18 cellular contexts compared by ENCODE assay signal in the genomic region with DNA sequence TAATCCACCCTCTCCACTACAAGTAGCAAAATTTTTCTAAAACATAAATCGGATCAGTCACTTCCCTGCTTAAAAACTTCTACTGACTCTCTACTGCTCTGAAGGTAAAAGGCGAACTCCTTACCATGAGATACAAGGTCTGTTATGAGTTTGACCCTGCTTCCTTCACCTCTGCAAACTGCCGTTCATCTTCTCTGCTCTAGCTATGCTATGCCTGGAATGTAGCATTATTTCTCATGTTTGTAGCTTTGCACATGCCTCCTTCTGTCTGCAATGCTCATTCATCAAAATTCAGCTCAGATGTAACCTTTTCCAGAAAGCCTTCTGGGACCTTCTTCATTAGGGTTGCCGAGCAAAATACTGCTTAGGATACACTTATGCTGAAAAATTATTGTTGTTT.
"Had no signal": no experiment of that assay in that cellular context is flagged by ENCODE, and none has a peak within 500 bp of the region (broad histone marks: within the 10 kb centered on the region; RNA-seq: fewer than 3 reads in every experiment).

No MANE protein-coding gene starts in this region.

- H3K4me1 ChIP-seq: prostate gland had no signal

- H3K36me3 Mint-ChIP-seq: activated CD8-positive, alpha-beta memory T cell treated with anti-CD3 and anti-CD28 coated beads, Interleukin-2, amount 10 ng/mL, durations not matched to agents 7 days and 5 days; activated naive CD8-positive, alpha-beta T cell treated with anti-CD3 and anti-CD28 coated beads for 36 hours; natural killer cell treated with Interleukin-12 subunit alpha and Interleukin-12 subunit beta and Interleukin-15 and Interleukin-18, amount 100 ng/mL, for 72 hours had no signal

- H3K27ac Mint-ChIP-seq: activated CD4-positive, alpha-beta memory T cell treated with anti-CD3 and anti-CD28 coated beads, Interleukin-2, amount 10 ng/mL, durations not matched to agents 7 days and 5 days; activated CD8-positive, alpha-beta memory T cell treated with anti-CD3 and anti-CD28 coated beads, Interleukin-2, amount 10 ng/mL, durations not matched to agents 7 days and 5 days; activated naive CD8-positive, alpha-beta T cell treated with anti-CD3 and anti-CD28 coated beads for 36 hours; activated T-helper 1 cell treated with anti-CD3 and anti-CD28 coated beads, Interleukin-12 subunit alpha, Interleukin-12 subunit beta, Interleukin-2, Interleukin-4 antibody, amounts not matched to agents 30 ng/mL and 10 ng/mL and 1 ng/mL, durations not matched to agents 14 hours and 24 hours and 36 hours; stimulated activated naive CD8-positive, alpha-beta T cell treated with anti-CD3 and anti-CD28 coated beads, Interleukin-15, Interleukin-2, amounts not matched to agents 100 ng/mL and 50 ng/mL, for 24 hours had no signal

- H3K27ac ChIP-seq: epithelial cell of prostate, heart left ventricle, prostate gland, spleen, tibial nerve had no signal

- DNase-seq: activated CD4-positive, alpha-beta memory T cell treated with anti-CD3 and anti-CD28 coated beads, Interleukin-2, amount 10 ng/mL, durations not matched to agents 7 days and 5 days; activated CD4-positive, alpha-beta T cell treated with anti-CD3 and anti-CD28 coated beads for 48 hours; activated CD8-positive, alpha-beta memory T cell treated with anti-CD3 and anti-CD28 coated beads, Interleukin-2, amount 10 ng/mL, durations not matched to agents 7 days and 5 days; activated naive CD8-positive, alpha-beta T cell treated with anti-CD3 and anti-CD28 coated beads for 36 hours; activated T-cell treated with anti-CD3 and anti-CD28 coated beads for 4 hours; amygdala; heart left ventricle; left colon; mesendoderm; spleen; stimulated activated CD4-positive, alpha-beta T cell treated with anti-CD3 and anti-CD28 coated beads, Interleukin-4, amount 100 ng/mL, for 24 hours; SW 1271 had no signal

- H3K27me3 Mint-ChIP-seq: activated CD4-positive, alpha-beta memory T cell treated with anti-CD3 and anti-CD28 coated beads, Interleukin-2, amount 10 ng/mL, durations not matched to agents 7 days and 5 days; activated CD8-positive, alpha-beta memory T cell treated with anti-CD3 and anti-CD28 coated beads, Interleukin-2, amount 10 ng/mL, durations not matched to agents 7 days and 5 days; activated naive CD8-positive, alpha-beta T cell treated with anti-CD3 and anti-CD28 coated beads for 36 hours; natural killer cell treated with Interleukin-12 subunit alpha and Interleukin-12 subunit beta and Interleukin-15 and Interleukin-18, amount 100 ng/mL, for 72 hours; stimulated activated naive CD8-positive, alpha-beta T cell treated with anti-CD3 and anti-CD28 coated beads, Interleukin-15, Interleukin-2, amounts not matched to agents 100 ng/mL and 50 ng/mL, for 24 hours had no signal

- H3K9me3 ChIP-seq: heart left ventricle, prostate gland, spleen, tibial nerve had no signal

- H3K36me3 ChIP-seq: heart left ventricle, prostate gland, spleen, tibial nerve had no signal

- H3K4me3 Mint-ChIP-seq: activated CD4-positive, alpha-beta memory T cell treated with anti-CD3 and anti-CD28 coated beads, Interleukin-2, amount 10 ng/mL, durations not matched to agents 7 days and 5 days; activated CD8-positive, alpha-beta memory T cell treated with anti-CD3 and anti-CD28 coated beads, Interleukin-2, amount 10 ng/mL, durations not matched to agents 7 days and 5 days; activated naive CD8-positive, alpha-beta T cell treated with anti-CD3 and anti-CD28 coated beads for 36 hours; activated T-helper 1 cell treated with anti-CD3 and anti-CD28 coated beads, Interleukin-12 subunit alpha, Interleukin-12 subunit beta, Interleukin-2, Interleukin-4 antibody, amounts not matched to agents 30 ng/mL and 10 ng/mL and 1 ng/mL, durations not matched to agents 14 hours and 24 hours and 36 hours; natural killer cell treated with Interleukin-12 subunit alpha and Interleukin-12 subunit beta and Interleukin-15 and Interleukin-18, amount 100 ng/mL, for 72 hours; stimulated activated naive CD8-positive, alpha-beta T cell treated with anti-CD3 and anti-CD28 coated beads, Interleukin-15, Interleukin-2, amounts not matched to agents 100 ng/mL and 50 ng/mL, for 24 hours had no signal

- H3K4me3 ChIP-seq: heart left ventricle, prostate gland, spleen, tibial nerve had no signal

- H3K9me3 Mint-ChIP-seq: activated CD4-positive, alpha-beta memory T cell treated with anti-CD3 and anti-CD28 coated beads, Interleukin-2, amount 10 ng/mL, durations not matched to agents 7 days and 5 days; activated naive CD8-positive, alpha-beta T cell treated with anti-CD3 and anti-CD28 coated beads for 36 hours; activated T-helper 1 cell treated with anti-CD3 and anti-CD28 coated beads, Interleukin-12 subunit alpha, Interleukin-12 subunit beta, Interleukin-2, Interleukin-4 antibody, amounts not matched to agents 30 ng/mL and 10 ng/mL and 1 ng/mL, durations not matched to agents 14 hours and 24 hours and 36 hours; natural killer cell treated with Interleukin-12 subunit alpha and Interleukin-12 subunit beta and Interleukin-15 and Interleukin-18, amount 100 ng/mL, for 72 hours; stimulated activated naive CD8-positive, alpha-beta T cell treated with anti-CD3 and anti-CD28 coated beads, Interleukin-15, Interleukin-2, amounts not matched to agents 100 ng/mL and 50 ng/mL, for 24 hours had no signal

- ATAC-seq: activated CD8-positive, alpha-beta memory T cell treated with anti-CD3 and anti-CD28 coated beads, Interleukin-2, amount 10 ng/mL, durations not matched to agents 7 days and 5 days; heart left ventricle; left colon; natural killer cell treated with Interleukin-12 subunit alpha and Interleukin-12 subunit beta and Interleukin-15 and Interleukin-18, amount 100 ng/mL, for 72 hours had no signal

- H3K27me3 ChIP-seq: heart left ventricle, spleen, tibial nerve had no signal
